In genomic region chr22:25359601-25360261, GRCh38 we compare ENCODE assay signal across 23 cellular contexts.
"Had no signal": no experiment of that assay in that cellular context is flagged by ENCODE, and none has a peak within 500 bp of the region (broad histone marks: within the 10 kb centered on the region; RNA-seq: fewer than 3 reads in every experiment).

No MANE protein-coding gene starts in this region.

- H3K9ac ChIP-seq: parathyroid adenoma had no signal

- H3K27me3 Mint-ChIP-seq: activated B cell treated with CpG ODN at 0.5 μM for 24 hours; activated CD4-positive, alpha-beta T cell treated with anti-CD3 and anti-CD28 coated beads for 36 hours; brain; memory B cell; T-helper 17 cell; type B pancreatic cell had no signal

- H3K4me1 Mint-ChIP-seq: brain, nephron had no signal

- H2AFZ ChIP-seq: parathyroid adenoma had no signal

- H3K4me1 ChIP-seq: foreskin keratinocyte, parathyroid adenoma had no signal

- H3K4me3 ChIP-seq: right lobe of liver, SK-N-MC, thoracic aorta had no signal

- H3K9me3 Mint-ChIP-seq: activated B cell treated with CpG ODN at 0.5 μM for 24 hours; activated T-helper 1 cell treated with anti-CD3 and anti-CD28 coated beads, Interleukin-12 subunit alpha, Interleukin-12 subunit beta, Interleukin-2, Interleukin-4 antibody, amounts not matched to agents 30 ng/mL and 10 ng/mL and 1 ng/mL, durations not matched to agents 14 hours and 24 hours and 36 hours; memory B cell; nephron; type B pancreatic cell had no signal

- H3K4me3 Mint-ChIP-seq: activated B cell treated with CpG ODN at 0.5 μM for 24 hours; activated CD4-positive, alpha-beta T cell treated with anti-CD3 and anti-CD28 coated beads for 36 hours; activated T-helper 1 cell treated with anti-CD3 and anti-CD28 coated beads, Interleukin-12 subunit alpha, Interleukin-12 subunit beta, Interleukin-2, Interleukin-4 antibody, amounts not matched to agents 30 ng/mL and 10 ng/mL and 1 ng/mL, durations not matched to agents 14 hours and 24 hours and 36 hours; brain; memory B cell; nephron; T-helper 17 cell; type B pancreatic cell had no signal

- H3K27ac ChIP-seq: foreskin keratinocyte, parathyroid adenoma, right lobe of liver, SK-N-MC, thoracic aorta had no signal

- H3K27ac Mint-ChIP-seq: activated B cell treated with CpG ODN at 0.5 μM for 24 hours; activated CD4-positive, alpha-beta T cell treated with anti-CD3 and anti-CD28 coated beads for 36 hours; activated T-helper 1 cell treated with anti-CD3 and anti-CD28 coated beads, Interleukin-12 subunit alpha, Interleukin-12 subunit beta, Interleukin-2, Interleukin-4 antibody, amounts not matched to agents 30 ng/mL and 10 ng/mL and 1 ng/mL, durations not matched to agents 14 hours and 24 hours and 36 hours; brain; memory B cell; nephron; T-helper 17 cell; type B pancreatic cell had no signal

- H3K27me3 ChIP-seq: foreskin keratinocyte, right lobe of liver had no signal

- DNase-seq: activated B cell treated with CpG ODN at 0.5 μM for 24 hours; activated CD4-positive, alpha-beta T cell treated with anti-CD3 and anti-CD28 coated beads for 36 hours; activated CD4-positive, alpha-beta T cell treated with anti-CD3 and anti-CD28 coated beads, Interleukin-2, amount 50 U/mL, for 4 hours; activated CD8-positive, alpha-beta memory T cell treated with anti-CD3 and anti-CD28 coated beads, Interleukin-2, amount 50 U/mL, for 48 hours; anterior cingulate cortex; central memory CD4-positive, alpha-beta T cell; effector memory CD4-positive, alpha-beta T cell; foreskin keratinocyte; hippocampal formation; stimulated activated CD4-positive, alpha-beta T cell treated with anti-CD3 and anti-CD28 coated beads, Interleukin-4, amount 100 ng/mL, for 1 hour; stimulated activated naive CD4-positive, alpha-beta T cell; SW 1271 had no signal

- FAIRE-seq: colon had no signal

- ATAC-seq: activated CD4-positive, alpha-beta T cell treated with anti-CD3 and anti-CD28 coated beads for 36 hours; foreskin keratinocyte; right lobe of liver; T-helper 17 cell had no signal

- H3K9me3 ChIP-seq: right lobe of liver, thoracic aorta had no signal
